7 cellular contexts compared by ENCODE assay signal in genomic region chr7:16420649-16421332, GRCh38. TPM values are rescaled to one million over a fixed set of nuclear protein-coding genes. Genes with fewer than 3 reads are reported as not detected.
A peak's percentile ranks its signal among the peaks of the same experiment; 100 is the strongest.
DNase-seq lines count a peak whose midpoint lies in the region; ATAC-seq, FAIRE-seq and TF ChIP-seq lines count a peak whose summit lies in the region.

No MANE protein-coding gene starts in this region.

- no TSS peak for BruUV-seq in mammary epithelial cell (replicated peaks; lab: Mats Ljungman, UMichigan)

- H3K36me3 ChIP-seq in WERI-Rb-1 (no peaks in the 10 kb centered on the region), mammary epithelial cell (ENCODE audit: insufficient read depth, low read length) (no peaks in the 10 kb centered on the region), small intestine (ENCODE audit: control insufficient read depth in 2 of 2, insufficient read depth in 2 of 2, low read length in 2 of 2) (no peaks in the 10 kb centered on the region)

- H2AFZ ChIP-seq in mammary epithelial cell (ENCODE audit: low read depth, low read length): peak overlapping the region; percentile 100

- H3K4me3 ChIP-seq in WERI-Rb-1 (ENCODE audit: low read depth, low read length) (peak overlapping the region; percentile 80), mammary epithelial cell (replicated peaks in 1 of 3; ENCODE audit: insufficient read depth in 1 of 3, low read depth in 2 of 3, low read length in 3 of 3) (peak overlapping the region; percentile 51 to 63 (median 54)), small intestine (ENCODE audit: low read depth in 1 of 2, low read length in 2 of 2) (peak overlapping the region; percentile 50 to 55)

- WGBS in mammary epithelial cell (ENCODE audit: low coverage, missing lambda C conversion rate): 0% methylated on average over 9 of the region's 56 CpGs
- WGBS in small intestine, 3 donors: 0% methylated on average over 44 to 56 of the region's 56 CpGs

- dilution Hi-C loops in mammary epithelial cell (cut with HindIII; ENCODE audit: low sequenced_read_pairs): no loop called here

- no peak for FAIRE-seq in small intestine (lab: Jason Lieb, UNC)

- intact Hi-C loops in mammary epithelial cell (cut with micrococcal nuclease): loop anchor here (5.0 kb wide), 1 partner anchor 293 kb away; no protein-coding TSS in a partner anchor

- peaks cover 40% of the 10 kb centered on the region for H3K4me1 ChIP-seq in mammary epithelial cell (ENCODE audit: insufficient read depth, low read length)
- peaks cover 0 to 6% of the 10 kb centered on the region in 2 donors for H3K4me1 ChIP-seq in small intestine (ENCODE audit: control insufficient read depth in 2 of 2, insufficient read depth in 1 of 2, low read depth in 1 of 2, low read length in 1 of 2)

- ATAC-seq in GM18519 (IDR thresholded peaks at IDR 0.05; ENCODE audit: low FRiP score, unreplicated experiment) (peak; percentile 81), HG03045 (IDR thresholded peaks at IDR 0.05; ENCODE audit: unreplicated experiment) (peak; percentile 83)

- H3K9me3 ChIP-seq in WERI-Rb-1 (ENCODE audit: severe bottlenecking) (no peaks in the 10 kb centered on the region), mammary epithelial cell (replicated peaks; ENCODE audit: insufficient read depth, low read length) (no peaks in the 10 kb centered on the region), small intestine (ENCODE audit: control insufficient read depth, low read depth) (no peaks in the 10 kb centered on the region)

- TF ChIP-seq CTCF in WERI-Rb-1 (IDR thresholded peaks at IDR 0.05; ENCODE audit: low read depth, low read length) (peak; percentile 36; the same call in 1 of the 2 replicates), mammary epithelial cell (conservative IDR thresholded peaks at IDR 0.05 in 1 of 2, IDR thresholded peaks at IDR 0.05 in 1 of 2; ENCODE audit: extremely low read depth in 1 of 2, insufficient read depth in 1 of 2, low read depth in 1 of 2, low read length in 2 of 2) (peak in 1 of 2 donors; percentile 35)

- H4K20me1 ChIP-seq in mammary epithelial cell (ENCODE audit: insufficient read depth, low read length): no peaks in the 10 kb centered on the region

- no peaks in the 10 kb centered on the region for H3K79me2 ChIP-seq in mammary epithelial cell (ENCODE audit: insufficient read depth, low read length)

- H3K27me3 ChIP-seq in WERI-Rb-1 (ENCODE audit: insufficient read depth, low read depth, severe bottlenecking) (no peaks in the 10 kb centered on the region), mammary epithelial cell (ENCODE audit: insufficient read depth, low read length) (no peaks in the 10 kb centered on the region), small intestine (ENCODE audit: control insufficient read depth in 2 of 2, insufficient read depth in 2 of 2, low read length in 2 of 2) (no peaks in the 10 kb centered on the region)

- H3K4me2 ChIP-seq in mammary epithelial cell (ENCODE audit: insufficient read depth, low read depth, low read length): peak overlapping the region; percentile 95

- H3K27ac ChIP-seq in WERI-Rb-1 (peak overlapping the region; percentile 73), mammary epithelial cell (ENCODE audit: insufficient read depth, low read depth, low read length) (peak overlapping the region; percentile 57), small intestine (ENCODE audit: low read depth in 1 of 2, low read length in 1 of 2) (peak overlapping the region; percentile 91 to 96)

- in situ Hi-C loops in mammary epithelial cell (cut with MboI; ENCODE audit: low sequenced_read_pairs in 2 of 2): no loop called here

- DNase-seq in NCI-H2171 treated with DMSO at 0.1 percent for 48 hours (lab: John Stamatoyannopoulos, UW) (peak; percentile 97), WERI-Rb-1 (peak; percentile 91), mammary epithelial cell (peak; percentile 79), iPS-NIHi11 (ENCODE audit: low spot score) (peak; percentile 81), small intestine (peak; percentile 93)

- CTCF ChIA-PET in mammary epithelial cell (lab: Charles Lee; ENCODE audit: low non-redundant PET): no interaction called here

- peak overlapping the region; percentile 57 for H3K9ac ChIP-seq in mammary epithelial cell (ENCODE audit: insufficient read depth, low read length)

RNA-seq across cellular contexts. Expression of gene CRPPA, which starts 0.5 kb away (rescaled TPM):
- 1 to 10 TPM; 1.0 to 4.5 TPM for total RNA-seq in mammary epithelial cell
- polyA plus RNA-seq in mammary epithelial cell: 0.34 TPM
- not detected for polyA minus RNA-seq in mammary epithelial cell
- polyA plus RNA-seq in small intestine: under 1 TPM in 2 of 3 donors, not detected in 1; 0.34 to 0.45 TPM

RNA-seq across cellular contexts. Expression of gene SOSTDC1, which starts 44.7 kb away (rescaled TPM):
- 10 to 100 TPM in 1 of 2 donors, under 1 TPM in 1; 0.73 to 40.0 TPM for total RNA-seq in mammary epithelial cell
- 1.5 TPM for polyA plus RNA-seq in mammary epithelial cell
- not detected for polyA minus RNA-seq in mammary epithelial cell
- polyA plus RNA-seq in small intestine: 1 to 10 TPM in 1 of 3 donors, under 1 TPM in 2; 0.22 to 1.1 (median 0.39) TPM

Comparison
In these comparisons a context has a peak if more than half of its experiments do, and no peak if none do; other contexts are left out.
1. Peak in every context shown above with its lines: DNase-seq, ATAC-seq, H3K4me3 ChIP-seq and H3K27ac ChIP-seq.